In genomic region chr3:168812234-168812633, GRCh38 we compare ENCODE assay signal across 3 cellular contexts.
TF ChIP-seq lines count a peak whose summit lies in the region.

No MANE protein-coding gene starts in this region.

TF ChIP-seq in HEK293T, 16 proteins besides CTCF, POLR2A, EP300 and RAD21:
- TF ChIP-seq, protein P1, sequence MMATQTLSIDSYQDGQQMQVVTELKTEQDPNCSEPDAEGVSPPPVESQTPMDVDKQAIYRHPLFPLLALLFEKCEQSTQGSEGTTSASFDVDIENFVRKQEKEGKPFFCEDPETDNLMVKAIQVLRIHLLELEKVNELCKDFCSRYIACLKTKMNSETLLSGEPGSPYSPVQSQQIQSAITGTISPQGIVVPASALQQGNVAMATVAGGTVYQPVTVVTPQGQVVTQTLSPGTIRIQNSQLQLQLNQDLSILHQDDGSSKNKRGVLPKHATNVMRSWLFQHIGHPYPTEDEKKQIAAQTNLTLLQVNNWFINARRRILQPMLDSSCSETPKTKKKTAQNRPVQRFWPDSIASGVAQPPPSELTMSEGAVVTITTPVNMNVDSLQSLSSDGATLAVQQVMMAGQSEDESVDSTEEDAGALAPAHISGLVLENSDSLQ (IDR thresholded peaks at IDR 0.05) = peak; percentile 43; the same call in 1 of the 2 replicates
- TF ChIP-seq CTBP1 (IDR thresholded peaks at IDR 0.05; ENCODE audit: borderline replicate concordance) = no peak
- TF ChIP-seq ZNF384 (IDR thresholded peaks at IDR 0.05) = 0 out of 2 replicates have a peak, but pooled peaks have one; percentile 28

TF ChIP-seq in H1, 55 proteins besides CTCF, POLR2A, EP300 and RAD21:
- no peak for TF ChIP-seq SIRT6 (IDR thresholded peaks at IDR 0.05; ENCODE audit: low read length)
- TF ChIP-seq RFX5 (IDR thresholded peaks at IDR 0.05; ENCODE audit: borderline replicate concordance, low read depth, low read length) = no peak
- TF ChIP-seq BCL11A (IDR thresholded peaks at IDR 0.05; ENCODE audit: low read depth in 2 of 2, low read length in 2 of 2) = no peak
- TF ChIP-seq CREB1 (IDR thresholded peaks at IDR 0.05) = 0 out of 2 replicates have a peak, but pooled peaks have one; percentile 15
- TF ChIP-seq TEAD4 (IDR thresholded peaks at IDR 0.05; ENCODE audit: low read depth, low read length) = peak; percentile 53
- TF ChIP-seq, protein P2, sequence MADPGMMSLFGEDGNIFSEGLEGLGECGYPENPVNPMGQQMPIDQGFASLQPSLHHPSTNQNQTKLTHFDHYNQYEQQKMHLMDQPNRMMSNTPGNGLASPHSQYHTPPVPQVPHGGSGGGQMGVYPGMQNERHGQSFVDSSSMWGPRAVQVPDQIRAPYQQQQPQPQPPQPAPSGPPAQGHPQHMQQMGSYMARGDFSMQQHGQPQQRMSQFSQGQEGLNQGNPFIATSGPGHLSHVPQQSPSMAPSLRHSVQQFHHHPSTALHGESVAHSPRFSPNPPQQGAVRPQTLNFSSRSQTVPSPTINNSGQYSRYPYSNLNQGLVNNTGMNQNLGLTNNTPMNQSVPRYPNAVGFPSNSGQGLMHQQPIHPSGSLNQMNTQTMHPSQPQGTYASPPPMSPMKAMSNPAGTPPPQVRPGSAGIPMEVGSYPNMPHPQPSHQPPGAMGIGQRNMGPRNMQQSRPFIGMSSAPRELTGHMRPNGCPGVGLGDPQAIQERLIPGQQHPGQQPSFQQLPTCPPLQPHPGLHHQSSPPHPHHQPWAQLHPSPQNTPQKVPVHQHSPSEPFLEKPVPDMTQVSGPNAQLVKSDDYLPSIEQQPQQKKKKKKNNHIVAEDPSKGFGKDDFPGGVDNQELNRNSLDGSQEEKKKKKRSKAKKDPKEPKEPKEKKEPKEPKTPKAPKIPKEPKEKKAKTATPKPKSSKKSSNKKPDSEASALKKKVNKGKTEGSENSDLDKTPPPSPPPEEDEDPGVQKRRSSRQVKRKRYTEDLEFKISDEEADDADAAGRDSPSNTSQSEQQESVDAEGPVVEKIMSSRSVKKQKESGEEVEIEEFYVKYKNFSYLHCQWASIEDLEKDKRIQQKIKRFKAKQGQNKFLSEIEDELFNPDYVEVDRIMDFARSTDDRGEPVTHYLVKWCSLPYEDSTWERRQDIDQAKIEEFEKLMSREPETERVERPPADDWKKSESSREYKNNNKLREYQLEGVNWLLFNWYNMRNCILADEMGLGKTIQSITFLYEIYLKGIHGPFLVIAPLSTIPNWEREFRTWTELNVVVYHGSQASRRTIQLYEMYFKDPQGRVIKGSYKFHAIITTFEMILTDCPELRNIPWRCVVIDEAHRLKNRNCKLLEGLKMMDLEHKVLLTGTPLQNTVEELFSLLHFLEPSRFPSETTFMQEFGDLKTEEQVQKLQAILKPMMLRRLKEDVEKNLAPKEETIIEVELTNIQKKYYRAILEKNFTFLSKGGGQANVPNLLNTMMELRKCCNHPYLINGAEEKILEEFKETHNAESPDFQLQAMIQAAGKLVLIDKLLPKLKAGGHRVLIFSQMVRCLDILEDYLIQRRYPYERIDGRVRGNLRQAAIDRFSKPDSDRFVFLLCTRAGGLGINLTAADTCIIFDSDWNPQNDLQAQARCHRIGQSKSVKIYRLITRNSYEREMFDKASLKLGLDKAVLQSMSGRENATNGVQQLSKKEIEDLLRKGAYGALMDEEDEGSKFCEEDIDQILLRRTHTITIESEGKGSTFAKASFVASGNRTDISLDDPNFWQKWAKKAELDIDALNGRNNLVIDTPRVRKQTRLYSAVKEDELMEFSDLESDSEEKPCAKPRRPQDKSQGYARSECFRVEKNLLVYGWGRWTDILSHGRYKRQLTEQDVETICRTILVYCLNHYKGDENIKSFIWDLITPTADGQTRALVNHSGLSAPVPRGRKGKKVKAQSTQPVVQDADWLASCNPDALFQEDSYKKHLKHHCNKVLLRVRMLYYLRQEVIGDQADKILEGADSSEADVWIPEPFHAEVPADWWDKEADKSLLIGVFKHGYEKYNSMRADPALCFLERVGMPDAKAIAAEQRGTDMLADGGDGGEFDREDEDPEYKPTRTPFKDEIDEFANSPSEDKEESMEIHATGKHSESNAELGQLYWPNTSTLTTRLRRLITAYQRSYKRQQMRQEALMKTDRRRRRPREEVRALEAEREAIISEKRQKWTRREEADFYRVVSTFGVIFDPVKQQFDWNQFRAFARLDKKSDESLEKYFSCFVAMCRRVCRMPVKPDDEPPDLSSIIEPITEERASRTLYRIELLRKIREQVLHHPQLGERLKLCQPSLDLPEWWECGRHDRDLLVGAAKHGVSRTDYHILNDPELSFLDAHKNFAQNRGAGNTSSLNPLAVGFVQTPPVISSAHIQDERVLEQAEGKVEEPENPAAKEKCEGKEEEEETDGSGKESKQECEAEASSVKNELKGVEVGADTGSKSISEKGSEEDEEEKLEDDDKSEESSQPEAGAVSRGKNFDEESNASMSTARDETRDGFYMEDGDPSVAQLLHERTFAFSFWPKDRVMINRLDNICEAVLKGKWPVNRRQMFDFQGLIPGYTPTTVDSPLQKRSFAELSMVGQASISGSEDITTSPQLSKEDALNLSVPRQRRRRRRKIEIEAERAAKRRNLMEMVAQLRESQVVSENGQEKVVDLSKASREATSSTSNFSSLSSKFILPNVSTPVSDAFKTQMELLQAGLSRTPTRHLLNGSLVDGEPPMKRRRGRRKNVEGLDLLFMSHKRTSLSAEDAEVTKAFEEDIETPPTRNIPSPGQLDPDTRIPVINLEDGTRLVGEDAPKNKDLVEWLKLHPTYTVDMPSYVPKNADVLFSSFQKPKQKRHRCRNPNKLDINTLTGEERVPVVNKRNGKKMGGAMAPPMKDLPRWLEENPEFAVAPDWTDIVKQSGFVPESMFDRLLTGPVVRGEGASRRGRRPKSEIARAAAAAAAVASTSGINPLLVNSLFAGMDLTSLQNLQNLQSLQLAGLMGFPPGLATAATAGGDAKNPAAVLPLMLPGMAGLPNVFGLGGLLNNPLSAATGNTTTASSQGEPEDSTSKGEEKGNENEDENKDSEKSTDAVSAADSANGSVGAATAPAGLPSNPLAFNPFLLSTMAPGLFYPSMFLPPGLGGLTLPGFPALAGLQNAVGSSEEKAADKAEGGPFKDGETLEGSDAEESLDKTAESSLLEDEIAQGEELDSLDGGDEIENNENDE (IDR thresholded peaks at IDR 0.05; ENCODE audit: insufficient replicate concordance, low read length) = peak; percentile 76
- TF ChIP-seq NANOG (IDR thresholded peaks at IDR 0.05; ENCODE audit: insufficient read depth, low read depth, low read length, poor library complexity, severe bottlenecking) = peak; percentile 87
- peak; percentile 49; the same call in 1 of the 2 replicates for TF ChIP-seq JUND (IDR thresholded peaks at IDR 0.05; ENCODE audit: low read length)
- TF ChIP-seq CTBP2 (IDR thresholded peaks at IDR 0.05; ENCODE audit: borderline replicate concordance, insufficient read depth, insufficient read length, low read length) = no peak
- no peak for TF ChIP-seq FOSL1 (IDR thresholded peaks at IDR 0.05; ENCODE audit: insufficient read depth, low read depth, low read length)
- no peak for TF ChIP-seq MAFK (IDR thresholded peaks at IDR 0.05; ENCODE audit: low read depth, low read length)
- TF ChIP-seq HDAC2 (IDR thresholded peaks at IDR 0.05; ENCODE audit: borderline replicate concordance in 1 of 2, low read depth in 2 of 2, low read length in 2 of 2) = peak in 1 of 2 experiments; percentile 23; a peak in 1 of 4 replicates
- TF ChIP-seq BACH1 (IDR thresholded peaks at IDR 0.05; ENCODE audit: low read length) = no peak

TF ChIP-seq in neural cell, 6 proteins besides CTCF, POLR2A, EP300 and RAD21:
- TF ChIP-seq SMC3 (conservative IDR thresholded peaks at IDR 0.05; ENCODE audit: poor library complexity) = no peak
- TF ChIP-seq, protein P3, sequence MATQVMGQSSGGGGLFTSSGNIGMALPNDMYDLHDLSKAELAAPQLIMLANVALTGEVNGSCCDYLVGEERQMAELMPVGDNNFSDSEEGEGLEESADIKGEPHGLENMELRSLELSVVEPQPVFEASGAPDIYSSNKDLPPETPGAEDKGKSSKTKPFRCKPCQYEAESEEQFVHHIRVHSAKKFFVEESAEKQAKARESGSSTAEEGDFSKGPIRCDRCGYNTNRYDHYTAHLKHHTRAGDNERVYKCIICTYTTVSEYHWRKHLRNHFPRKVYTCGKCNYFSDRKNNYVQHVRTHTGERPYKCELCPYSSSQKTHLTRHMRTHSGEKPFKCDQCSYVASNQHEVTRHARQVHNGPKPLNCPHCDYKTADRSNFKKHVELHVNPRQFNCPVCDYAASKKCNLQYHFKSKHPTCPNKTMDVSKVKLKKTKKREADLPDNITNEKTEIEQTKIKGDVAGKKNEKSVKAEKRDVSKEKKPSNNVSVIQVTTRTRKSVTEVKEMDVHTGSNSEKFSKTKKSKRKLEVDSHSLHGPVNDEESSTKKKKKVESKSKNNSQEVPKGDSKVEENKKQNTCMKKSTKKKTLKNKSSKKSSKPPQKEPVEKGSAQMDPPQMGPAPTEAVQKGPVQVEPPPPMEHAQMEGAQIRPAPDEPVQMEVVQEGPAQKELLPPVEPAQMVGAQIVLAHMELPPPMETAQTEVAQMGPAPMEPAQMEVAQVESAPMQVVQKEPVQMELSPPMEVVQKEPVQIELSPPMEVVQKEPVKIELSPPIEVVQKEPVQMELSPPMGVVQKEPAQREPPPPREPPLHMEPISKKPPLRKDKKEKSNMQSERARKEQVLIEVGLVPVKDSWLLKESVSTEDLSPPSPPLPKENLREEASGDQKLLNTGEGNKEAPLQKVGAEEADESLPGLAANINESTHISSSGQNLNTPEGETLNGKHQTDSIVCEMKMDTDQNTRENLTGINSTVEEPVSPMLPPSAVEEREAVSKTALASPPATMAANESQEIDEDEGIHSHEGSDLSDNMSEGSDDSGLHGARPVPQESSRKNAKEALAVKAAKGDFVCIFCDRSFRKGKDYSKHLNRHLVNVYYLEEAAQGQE (IDR thresholded peaks at IDR 0.05; ENCODE audit: borderline replicate concordance) = no peak
- TF ChIP-seq EZH2 (IDR thresholded peaks at IDR 0.05; ENCODE audit: borderline replicate concordance, insufficient read depth, low read length, poor library complexity, severe bottlenecking) = no peak
- TF ChIP-seq POLR2AphosphoS5 (IDR thresholded peaks at IDR 0.05) = peak; percentile 22
- no peak for TF ChIP-seq MXI1 (conservative IDR thresholded peaks at IDR 0.05; ENCODE audit: poor library complexity, severe bottlenecking)
